Comparison of ENCODE assay signal across 8 cellular contexts in genomic region chr14:91022622-91023028, GRCh38. TPM values are rescaled to one million over a fixed set of nuclear protein-coding genes. Genes with fewer than 3 reads are reported as not detected.
DNase-seq lines count a peak whose midpoint lies in the region; ATAC-seq and TF ChIP-seq lines count a peak whose summit lies in the region.
"Not testable (repeated sequence)": the region's sequence is repeated elsewhere in the genome, so short reads cannot be mapped to it uniquely, and the experiment has no call there.

No MANE protein-coding gene starts in this region.

- TF ChIP-seq CTCF in SU-DHL-6 (IDR thresholded peaks at IDR 0.05; ENCODE audit: insufficient read depth, low read length, poor library complexity, severe bottlenecking); heart right ventricle (IDR thresholded peaks at IDR 0.05): not testable (repeated sequence)

- H3K9me3 ChIP-seq in BLaER1 treated with 17β-estradiol and CSF1 and Interleukin-3, amounts not matched to agents 10 nM and 100 nM (replicated peaks in 1 of 11); SU-DHL-6 (ENCODE audit: insufficient read depth, low read length); heart right ventricle: not testable (repeated sequence)

- not testable (repeated sequence) for H3K79me2 ChIP-seq in SU-DHL-6 (ENCODE audit: insufficient read depth, low read length)

- peak overlapping the region; percentile 84 to 89 for H3K27ac Mint-ChIP-seq in activated naive CD4-positive, alpha-beta T cell treated with anti-CD3 and anti-CD28 coated beads, Interleukin-2, amount 50 U/mL, for 72 hours

- H3K27ac ChIP-seq in BLaER1 treated with 17β-estradiol and CSF1 and Interleukin-3, amounts not matched to agents 10 nM and 100 nM: peak overlapping the region; percentile 19 to 79 (median 71); a peak in 21 of 22 replicates
- H3K27ac ChIP-seq in SU-DHL-6 (ENCODE audit: low read depth, low read length): not testable (repeated sequence)
- H3K27ac ChIP-seq in heart right ventricle: peak overlapping the region in 5 of 10 donors; percentile 23 to 80 (median 57)
- H3K27ac ChIP-seq in skin epidermis: peak overlapping the region in 20 of 21 experiments; percentile 4 to 85 (median 71)

- H4K20me1 ChIP-seq in BLaER1 treated with 17β-estradiol and CSF1 and Interleukin-3, amounts not matched to agents 10 nM and 100 nM; SU-DHL-6 (ENCODE audit: low read depth, low read length): not testable (repeated sequence)

- DNase-seq in activated naive CD4-positive, alpha-beta T cell treated with anti-CD3 and anti-CD28 coated beads, Interleukin-2, amount 50 U/mL, for 72 hours (ENCODE audit: low spot score in 2 of 2); heart right ventricle: not testable (repeated sequence)

- WGBS in heart right ventricle, 2 donors: 84 to 91% methylated on average over 9 of the region's 9 CpGs

- peaks cover 0 to 16% (median 8%) of the 10 kb centered on the region in 10 experiments; a peak in 12 of 20 replicates for H3K4me1 ChIP-seq in BLaER1 treated with 17β-estradiol and CSF1 and Interleukin-3, amounts not matched to agents 10 nM and 100 nM
- H3K4me1 ChIP-seq in heart right ventricle: peaks cover 0 to 22% (median 0%) of the 10 kb centered on the region in 9 donors

- peak overlapping the region; percentile 58 to 86 (median 69) for H3K4me2 ChIP-seq in BLaER1 treated with 17β-estradiol and CSF1 and Interleukin-3, amounts not matched to agents 10 nM and 100 nM
- H3K4me2 ChIP-seq in SU-DHL-6 (ENCODE audit: low read depth, low read length, poor library complexity, severe bottlenecking): peak overlapping the region; percentile 51

- intact Hi-C loops in heart right ventricle (cut with DNase I): not testable (repeated sequence)

- H3K36me3 Mint-ChIP-seq in activated naive CD4-positive, alpha-beta T cell treated with anti-CD3 and anti-CD28 coated beads, Interleukin-2, amount 50 U/mL, for 72 hours: not testable (repeated sequence)

- H3K9me3 Mint-ChIP-seq in activated naive CD4-positive, alpha-beta T cell treated with anti-CD3 and anti-CD28 coated beads, Interleukin-2, amount 50 U/mL, for 72 hours: not testable (repeated sequence)

- ATAC-seq in GM18909 (IDR thresholded peaks at IDR 0.05; ENCODE audit: poor library complexity, unreplicated experiment) (peak; percentile 82), HG02610 (IDR thresholded peaks at IDR 0.05; ENCODE audit: unreplicated experiment) (peak; percentile 87), HG03565 (IDR thresholded peaks at IDR 0.05; ENCODE audit: unreplicated experiment) (peak; percentile 88), heart right ventricle (peak in 1 of 8 donors; percentile 52)
- peak; percentile 84 to 92 for ATAC-seq in activated naive CD4-positive, alpha-beta T cell treated with anti-CD3 and anti-CD28 coated beads, Interleukin-2, amount 50 U/mL, for 72 hours

- H2AFZ ChIP-seq in SU-DHL-6 (ENCODE audit: low read depth, low read length, severe bottlenecking): not testable (repeated sequence)

- not testable (repeated sequence) for H3F3A ChIP-seq in SU-DHL-6 (ENCODE audit: insufficient read depth)

- peak overlapping the region in 10 of 11 experiments; percentile 32 to 72 (median 55); a peak in 16 of 22 replicates for H3K9ac ChIP-seq in BLaER1 treated with 17β-estradiol and CSF1 and Interleukin-3, amounts not matched to agents 10 nM and 100 nM
- H3K9ac ChIP-seq in SU-DHL-6 (ENCODE audit: low read length): not testable (repeated sequence)

- not testable (repeated sequence) for H3K27me3 ChIP-seq in BLaER1 treated with 17β-estradiol and CSF1 and Interleukin-3, amounts not matched to agents 10 nM and 100 nM; SU-DHL-6 (ENCODE audit: low read length); heart right ventricle

- not testable (repeated sequence) for H3K9me2 ChIP-seq in SU-DHL-6 (replicated peaks; ENCODE audit: insufficient read depth, low read length)

- H3K36me3 ChIP-seq in BLaER1 treated with 17β-estradiol and CSF1 and Interleukin-3, amounts not matched to agents 10 nM and 100 nM; SU-DHL-6 (ENCODE audit: low read length); heart right ventricle: not testable (repeated sequence)

- peak overlapping the region; percentile 43 to 63 (median 49); a peak in 19 of 20 replicates for H3K4me3 ChIP-seq in BLaER1 treated with 17β-estradiol and CSF1 and Interleukin-3, amounts not matched to agents 10 nM and 100 nM
- not testable (repeated sequence) for H3K4me3 ChIP-seq in SU-DHL-6 (ENCODE audit: insufficient read depth, low read length, poor library complexity, severe bottlenecking)
- peak overlapping the region in 8 of 10 donors; percentile 10 to 48 (median 40) for H3K4me3 ChIP-seq in heart right ventricle
- H3K4me3 ChIP-seq in skin epidermis: peak overlapping the region in 6 of 7 experiments; percentile 12 to 35 (median 21)

RNA-seq across cellular contexts. Expression of gene RPS6KA5, which starts 37.8 kb away (rescaled TPM):
- 10 to 100 TPM; 15.7 to 17.7 TPM for total RNA-seq in activated naive CD4-positive, alpha-beta T cell treated with anti-CD3 and anti-CD28 coated beads, Interleukin-2, amount 50 U/mL, for 72 hours
- total RNA-seq in heart right ventricle: 10 to 100 TPM in 4 of 10 donors, 1 to 10 TPM in 6; 7.3 to 22.5 (median 9.4) TPM
- polyA plus RNA-seq in heart right ventricle: under 1 TPM; 0.84 to 0.95 TPM
